In genomic region chr10:131850490-131850880, GRCh38 we compare ENCODE assay signal across 26 cellular contexts. TPM values are rescaled to one million over a fixed set of nuclear protein-coding genes. Genes with fewer than 3 reads are reported as not detected.
DNase-seq lines count a peak whose midpoint lies in the region; ATAC-seq, FAIRE-seq and TF ChIP-seq lines count a peak whose summit lies in the region.
"Had no signal": no experiment of that assay in that cellular context is flagged by ENCODE, and none has a peak within 500 bp of the region (broad histone marks: within the 10 kb centered on the region; RNA-seq: fewer than 3 reads in every experiment).

No MANE protein-coding gene starts in this region.

- no peak for ATAC-seq in A549
- no peak for ATAC-seq in HG03097 (IDR thresholded peaks at IDR 0.05; ENCODE audit: low FRiP score, unreplicated experiment)
- ATAC-seq: natural killer cell treated with Interleukin-12 subunit alpha and Interleukin-12 subunit beta and Interleukin-15 and Interleukin-18, amount 100 ng/mL, for 72 hours; T-cell; upper lobe of right lung had no signal

- TF ChIP-seq POLR2A in A549 (IDR thresholded peaks at IDR 0.05; ENCODE audit: low read length) = no peak

- H3K27ac ChIP-seq in A549 = no peak overlapping the region
- no peak overlapping the region for H3K27ac ChIP-seq in GM23248
- H3K27ac ChIP-seq: cardiac muscle cell, SJSA1, upper lobe of right lung had no signal

- H3K9me2 ChIP-seq in GM23248 (ENCODE audit: insufficient read depth) = no peaks in the 10 kb centered on the region

- TF ChIP-seq CTCF in A549 (IDR thresholded peaks at IDR 0.05) = no peak
- TF ChIP-seq CTCF in GM10248 (IDR thresholded peaks at IDR 0.05; ENCODE audit: control extremely low read depth, extremely low read depth, low read depth, missing control alignments) = no peak

- no peaks in the 10 kb centered on the region for H3K36me3 ChIP-seq in GM23248 (ENCODE audit: low read depth)
- H3K36me3 ChIP-seq: cardiac muscle cell, SJSA1, upper lobe of right lung had no signal

- no peak for FAIRE-seq in A549 (lab: Jason Lieb, UNC)
- FAIRE-seq: astrocyte, colon, D721Med, endothelial cell of umbilical vein, RCC 7860 had no signal

- H3K9ac ChIP-seq in GM23248 = no peak overlapping the region

- WGBS in A549 (ENCODE audit: missing lambda C conversion rate) = 61% methylated on average over 2 of the region's 3 CpGs
- 31 to 49% methylated on average over 3 of the region's 3 CpGs for WGBS in GM23248 (ENCODE audit: low coverage in 1 of 2, low lambda C conversion rate in 2 of 2, missing lambda C conversion rate in 2 of 2), 2 experiments

- no peaks in the 10 kb centered on the region for H3K27me3 ChIP-seq in GM23248 (replicated peaks; ENCODE audit: insufficient read depth)
- H3K27me3 ChIP-seq: cardiac muscle cell, SJSA1 had no signal

- no peak overlapping the region for H2AFZ ChIP-seq in GM23248

- no peak for DNase-seq in A549 (ENCODE audit: low read depth in 1 of 2, low spot score in 1 of 2)
- DNase-seq in GM23248 = peak; percentile 33
- peak; percentile 27 for DNase-seq in SK-MEL-5 (ENCODE audit: low read depth, low spot score)
- peak; percentile 23 for DNase-seq in foreskin melanocyte
- DNase-seq in UCSD-AML1 (lab: John Stamatoyannopoulos, UW; ENCODE audit: unreplicated experiment) = no peak
- no peak for DNase-seq in GM10248 (ENCODE audit: extremely low spot score)
- no peak for DNase-seq in activated naive CD4-positive, alpha-beta T cell treated with Interleukin-2 at 50 U/mL for 16 hours
- DNase-seq: 8988T; activated naive CD8-positive, alpha-beta T cell treated with anti-CD3 and anti-CD28 coated beads for 36 hours; CD4-positive, alpha-beta memory T cell; glutamatergic neuron; mammary epithelial cell; NCI-H1417 treated with DMSO at 0.1 percent for 48 hours; NCI-H2081 treated with DMSO at 0.1 percent for 48 hours; stimulated activated naive CD4-positive, alpha-beta T cell had no signal

- H3K79me2 ChIP-seq in GM23248 (ENCODE audit: insufficient read depth) = no peaks in the 10 kb centered on the region

- H3K4me3 ChIP-seq in A549 (no peak overlapping the region), GM23248 (no peak overlapping the region)
- H3K4me3 ChIP-seq: cardiac muscle cell, SJSA1, upper lobe of right lung had no signal

- H3F3A ChIP-seq in GM23248 (ENCODE audit: insufficient read depth) = no peaks in the 10 kb centered on the region

- no peaks in the 10 kb centered on the region for H4K20me1 ChIP-seq in GM23248 (ENCODE audit: insufficient read depth)

- CTCF ChIA-PET in A549 (lab: Yijun Ruan, JAX) = no interaction called here
- CTCF ChIA-PET in GM10248 (lab: Yijun Ruan, JAX) = no interaction called here

- in situ Hi-C loops in GM23248 (cut with MboI) = no loop called here
- in situ Hi-C loops in SK-MEL-5 (cut with HindIII; ENCODE audit: low pct_unique_long_range_greater_than_20kb, low sequenced_read_pairs) = no loop called here

- POLR2A ChIA-PET in A549 (lab: Yijun Ruan, JAX) = no interaction called here
- POLR2A ChIA-PET in GM10248 (lab: Yijun Ruan, JAX) = no interaction called here

- H3K4me1 ChIP-seq in A549 = no peaks in the 10 kb centered on the region
- no peaks in the 10 kb centered on the region for H3K4me1 ChIP-seq in GM23248 (ENCODE audit: insufficient read depth)
- H3K4me1 ChIP-seq: SJSA1, upper lobe of right lung had no signal

- TF ChIP-seq EP300 in A549 (IDR thresholded peaks at IDR 0.05) = no peak

- H3K9me3 ChIP-seq in A549 (no peaks in the 10 kb centered on the region), GM23248 (ENCODE audit: low read depth) (no peaks in the 10 kb centered on the region)
- H3K9me3 ChIP-seq: SJSA1, upper lobe of right lung had no signal

- TF ChIP-seq RAD21 in A549 (conservative IDR thresholded peaks at IDR 0.05 in 1 of 2, IDR thresholded peaks at IDR 0.05 in 1 of 2) = no peak

- H3K4me2 ChIP-seq in A549 = no peak overlapping the region
- no peak overlapping the region for H3K4me2 ChIP-seq in GM23248 (ENCODE audit: unreplicated experiment)

TF ChIP-seq in A549, 52 proteins besides CTCF, POLR2A, EP300 and RAD21:
- TF ChIP-seq KDM5A (IDR thresholded peaks at IDR 0.05) (no peak), BHLHE40 (IDR thresholded peaks at IDR 0.05; ENCODE audit: low read depth, low read length) (no peak), MAFK (IDR thresholded peaks at IDR 0.05; ENCODE audit: partially characterized antibody) (peak; percentile 79), ATOH8 (CRISPR knock-in tag; IDR thresholded peaks at IDR 0.05; ENCODE audit: low read depth) (no peak), RFX5 (IDR thresholded peaks at IDR 0.05) (no peak), HDAC2 (IDR thresholded peaks at IDR 0.05) (no peak), EHF (CRISPR knock-in tag; IDR thresholded peaks at IDR 0.05) (no peak), NFE2L2 (conservative IDR thresholded peaks at IDR 0.05; ENCODE audit: low read length) (peak; percentile 82), RCOR1 (IDR thresholded peaks at IDR 0.05; ENCODE audit: low read depth, low read length) (no peak)

RNA-seq across cellular contexts. Expression of gene PPP2R2D, which starts 50.3 kb away (rescaled TPM):
- polyA plus RNA-seq in A549 (2011; rRNA removed) (31.1 and 36.0 TPM in 2 replicates), A549 (2017; fragmentation: RNase III; extraction: RNeasy Plus Mini Kit Qiagen cat#74134 plus additional on column Dnase treatment) (23.1 to 23.9 TPM (median 23.3 TPM) in 3 replicates), GM23248 (2016; fragmentation: Nextera tagmentation; extraction: Ambion mirVana) (18.5 and 21.3 TPM in 2 replicates)
- 28.4 and 29.8 TPM in 2 replicates for polyA plus RNA-seq in A549 (2012; cell fraction: cytosol; rRNA removed)
- 32.4 and 39.2 TPM in 2 replicates for polyA plus RNA-seq in A549 (2012; cell fraction: nucleus; rRNA removed)
- 37.4 and 43.9 TPM in 2 replicates for polyA minus RNA-seq in A549 (2011; rRNA and poly(A)+ RNA removed)
- 14.7 and 26.2 TPM in 2 replicates for total RNA-seq in GM23248 (2014; rRNA removed; shearing (Covaris generic))
- total RNA-seq in SK-MEL-5 (2014; rRNA removed; shearing (Covaris generic)) = 22.8 and 23.6 TPM in 2 replicates
- 10.8 and 14.0 TPM in 2 replicates for polyA plus RNA-seq in SK-MEL-5 (2015; cell fraction: cytosol; rRNA removed)
- polyA plus RNA-seq in SK-MEL-5 (2015; cell fraction: nucleus; rRNA removed) = 21.6 and 23.4 TPM in 2 replicates

Comparison
In these comparisons a context has a peak if more than half of its experiments do, and no peak if none do; other contexts are left out.
1. DNase-seq: peak in GM23248 (single experiment), SK-MEL-5 (single experiment) and foreskin melanocyte (single experiment); none in A549 (0 of 2), UCSD-AML1 (single experiment), GM10248 (single experiment) and activated naive CD4-positive, alpha-beta T cell treated with Interleukin-2 at 50 U/mL for 16 hours (single experiment).